In the genomic region with DNA sequence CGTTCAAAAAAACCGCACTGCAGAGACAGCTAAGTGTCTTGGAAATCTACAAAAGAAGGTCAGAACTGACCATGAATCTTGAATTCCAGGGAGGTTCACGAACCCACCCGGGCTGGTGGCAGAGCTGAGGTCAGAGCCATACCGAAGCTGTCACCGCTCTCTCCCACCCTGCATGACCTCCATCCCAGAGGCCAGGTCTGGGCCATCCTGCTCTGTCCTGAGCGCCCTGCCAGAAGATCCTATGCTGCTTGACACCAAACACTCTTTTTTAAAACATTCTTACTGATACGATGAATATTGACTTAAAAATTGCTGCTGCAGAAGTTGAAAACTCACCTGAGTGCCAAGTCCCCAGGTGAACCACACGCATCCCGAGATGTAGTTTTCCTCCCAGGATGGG, we compare ENCODE assay signal across 28 cellular contexts.
"Had no signal": no experiment of that assay in that cellular context is flagged by ENCODE, and none has a peak within 500 bp of the region (broad histone marks: within the 10 kb centered on the region; RNA-seq: fewer than 3 reads in every experiment).

No MANE protein-coding gene starts in this region.

- H3K9ac ChIP-seq: parathyroid adenoma had no signal

- H3K4me1 Mint-ChIP-seq: natural killer cell; nephron; stimulated activated effector memory CD8-positive, alpha-beta T cell treated with anti-CD3 and anti-CD28 coated beads, Interleukin-12 subunit alpha, Interleukin-12 subunit beta, amount 100 ng/mL, for 72 hours; stimulated activated naive B cell treated with anti-CD40 and anti-IgM and Interleukin-4, amounts not matched to agents 10 μg/mL and 1 μg/mL and 100 μg/mL, for 72 hours had no signal

- H3K27me3 ChIP-seq: ovary, right lobe of liver, sigmoid colon, thyroid gland, tibial nerve, upper lobe of left lung, vagina had no signal

- DNase-seq: naive thymus-derived CD4-positive, alpha-beta T cell; natural killer cell; occipital lobe; ovary; posterior cingulate gyrus; psoas muscle; right cardiac atrium; right lobe of liver; sigmoid colon; small intestine; stimulated activated CD4-positive, alpha-beta T cell treated with anti-CD3 and anti-CD28 coated beads, Interleukin-15, amount 100 ng/mL, for 24 hours; stimulated activated CD4-positive, alpha-beta T cell treated with anti-CD3 and anti-CD28 coated beads, Interleukin-2, amount 100 ng/mL, for 24 hours; stimulated activated CD4-positive, alpha-beta T cell treated with anti-CD3 and anti-CD28 coated beads, Interleukin-2, amount 100 ng/mL, for 48 hours; stimulated activated CD4-positive, alpha-beta T cell treated with anti-CD3 and anti-CD28 coated beads, Interleukin-4, amount 100 ng/mL, for 24 hours; stimulated activated naive B cell treated with anti-CD40 and anti-IgM and Interleukin-4, amounts not matched to agents 10 μg/mL and 1 μg/mL and 100 μg/mL, for 72 hours; stimulated activated naive CD4-positive, alpha-beta T cell treated with Interleukin-2 at 50 U/mL for 16 hours; stomach; thyroid gland; trophoblast cell; upper lobe of left lung had no signal

- H3K9me3 ChIP-seq: ovary, psoas muscle, right lobe of liver, sigmoid colon, stomach, thoracic aorta, thyroid gland, tibial nerve, upper lobe of left lung, vagina had no signal

- ATAC-seq: naive thymus-derived CD4-positive, alpha-beta T cell; natural killer cell; psoas muscle; right cardiac atrium; right lobe of liver; stimulated activated effector memory CD8-positive, alpha-beta T cell treated with anti-CD3 and anti-CD28 coated beads, Interleukin-12 subunit alpha, Interleukin-12 subunit beta, amount 100 ng/mL, for 72 hours; stimulated activated naive B cell treated with anti-CD40 and anti-IgM and Interleukin-4, amounts not matched to agents 10 μg/mL and 1 μg/mL and 100 μg/mL, for 72 hours had no signal

- H3K9me3 Mint-ChIP-seq: naive thymus-derived CD4-positive, alpha-beta T cell; natural killer cell; nephron; neural crest cell; stimulated activated effector memory CD8-positive, alpha-beta T cell treated with anti-CD3 and anti-CD28 coated beads, Interleukin-12 subunit alpha, Interleukin-12 subunit beta, amount 100 ng/mL, for 72 hours; stimulated activated naive B cell treated with anti-CD40 and anti-IgM and Interleukin-4, amounts not matched to agents 10 μg/mL and 1 μg/mL and 100 μg/mL, for 72 hours had no signal

- H3K4me3 Mint-ChIP-seq: naive thymus-derived CD4-positive, alpha-beta T cell; natural killer cell; nephron; neural crest cell; stimulated activated effector memory CD8-positive, alpha-beta T cell treated with anti-CD3 and anti-CD28 coated beads, Interleukin-12 subunit alpha, Interleukin-12 subunit beta, amount 100 ng/mL, for 72 hours; stimulated activated naive B cell treated with anti-CD40 and anti-IgM and Interleukin-4, amounts not matched to agents 10 μg/mL and 1 μg/mL and 100 μg/mL, for 72 hours had no signal

- H3K27ac Mint-ChIP-seq: naive thymus-derived CD4-positive, alpha-beta T cell; natural killer cell; nephron; progenitor cell of endocrine pancreas; stimulated activated effector memory CD8-positive, alpha-beta T cell treated with anti-CD3 and anti-CD28 coated beads, Interleukin-12 subunit alpha, Interleukin-12 subunit beta, amount 100 ng/mL, for 72 hours; stimulated activated naive B cell treated with anti-CD40 and anti-IgM and Interleukin-4, amounts not matched to agents 10 μg/mL and 1 μg/mL and 100 μg/mL, for 72 hours had no signal

- H3K36me3 Mint-ChIP-seq: naive thymus-derived CD4-positive, alpha-beta T cell; natural killer cell; stimulated activated effector memory CD8-positive, alpha-beta T cell treated with anti-CD3 and anti-CD28 coated beads, Interleukin-12 subunit alpha, Interleukin-12 subunit beta, amount 100 ng/mL, for 72 hours; stimulated activated naive B cell treated with anti-CD40 and anti-IgM and Interleukin-4, amounts not matched to agents 10 μg/mL and 1 μg/mL and 100 μg/mL, for 72 hours had no signal

- H3K36me3 ChIP-seq: ovary, right lobe of liver, thyroid gland, upper lobe of left lung, vagina had no signal

- H3K4me3 ChIP-seq: ovary, psoas muscle, right lobe of liver, sigmoid colon, stomach, thoracic aorta, thyroid gland, tibial nerve, upper lobe of left lung, vagina had no signal

- H3K4me1 ChIP-seq: parathyroid adenoma, psoas muscle, right lobe of liver, sigmoid colon, stomach, thyroid gland, tibial nerve, upper lobe of left lung, vagina had no signal

- H3K27ac ChIP-seq: ovary, parathyroid adenoma, psoas muscle, right lobe of liver, sigmoid colon, stomach, thoracic aorta, thyroid gland, tibial nerve, upper lobe of left lung, vagina had no signal
